In the genomic region with DNA sequence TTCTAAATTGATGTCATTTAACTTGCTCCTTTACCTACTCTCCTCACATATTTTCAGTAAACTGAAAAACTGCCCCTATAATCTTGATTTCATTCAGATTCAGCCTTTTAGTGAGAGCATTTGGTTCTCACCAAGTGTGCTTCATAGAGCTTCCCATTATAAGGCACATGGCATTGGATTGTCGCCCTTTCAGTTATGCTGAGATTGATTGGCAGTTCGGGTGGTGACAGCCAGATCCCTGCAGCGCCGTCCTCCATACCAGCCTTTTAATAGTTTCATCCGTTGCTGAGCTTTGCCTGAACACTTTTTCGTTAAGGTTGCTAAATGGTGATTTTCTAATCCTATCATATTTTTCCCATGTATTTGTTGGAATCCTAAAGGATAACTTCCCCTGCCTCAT, we compare ENCODE assay signal across 14 cellular contexts.
"Had no signal": no experiment of that assay in that cellular context is flagged by ENCODE, and none has a peak within 500 bp of the region (broad histone marks: within the 10 kb centered on the region; RNA-seq: fewer than 3 reads in every experiment).

No MANE protein-coding gene starts in this region.

- H3K27ac Mint-ChIP-seq: dendritic cell treated with granulocyte-macrophage colony-stimulating factor and Interleukin-4, amounts not matched to agents 40 ng/mL and 50 ng/mL, for 4 days; type B pancreatic cell had no signal

- DNase-seq: cerebellar nuclear complex; esophagus squamous epithelium; foreskin fibroblast; immature natural killer cell; natural killer cell; small intestine; stimulated activated CD4-positive, alpha-beta T cell treated with anti-CD3 and anti-CD28 coated beads, Interleukin-12 subunit alpha, Interleukin-12 subunit beta, amount 100 ng/mL, for 4 hours; stimulated activated CD4-positive, alpha-beta T cell treated with anti-CD3 and anti-CD28 coated beads, Interleukin-2, amount 100 ng/mL, for 48 hours; stimulated activated naive CD8-positive, alpha-beta T cell treated with anti-CD3 and anti-CD28 coated beads, Interleukin-15, Interleukin-2, amounts not matched to agents 100 U/mL and 50 U/mL, for 24 hours had no signal

- H3K27me3 Mint-ChIP-seq: dendritic cell treated with granulocyte-macrophage colony-stimulating factor and Interleukin-4, amounts not matched to agents 40 ng/mL and 50 ng/mL, for 4 days; type B pancreatic cell had no signal

- H3K27ac ChIP-seq: esophagus squamous epithelium, gastroesophageal sphincter, right atrium auricular region had no signal

- H3K36me3 ChIP-seq: right atrium auricular region had no signal

- H3K4me3 Mint-ChIP-seq: dendritic cell treated with granulocyte-macrophage colony-stimulating factor and Interleukin-4, amounts not matched to agents 40 ng/mL and 50 ng/mL, for 4 days; immature natural killer cell; natural killer cell; neural crest cell; type B pancreatic cell had no signal

- H3K27me3 ChIP-seq: esophagus squamous epithelium, gastroesophageal sphincter, right atrium auricular region had no signal

- H3K9me3 Mint-ChIP-seq: dendritic cell treated with granulocyte-macrophage colony-stimulating factor and Interleukin-4, amounts not matched to agents 40 ng/mL and 50 ng/mL, for 4 days; immature natural killer cell; natural killer cell; type B pancreatic cell had no signal

- ATAC-seq: gastroesophageal sphincter; natural killer cell; stimulated activated naive CD8-positive, alpha-beta T cell treated with anti-CD3 and anti-CD28 coated beads, Interleukin-15, Interleukin-2, amounts not matched to agents 100 U/mL and 50 U/mL, for 24 hours had no signal

- H3K4me3 ChIP-seq: esophagus squamous epithelium, gastroesophageal sphincter, right atrium auricular region had no signal

- H3K9me3 ChIP-seq: esophagus squamous epithelium, gastroesophageal sphincter, right atrium auricular region had no signal

- H3K4me1 Mint-ChIP-seq: immature natural killer cell had no signal
